15 cellular contexts compared by ENCODE assay signal in the genomic region with DNA sequence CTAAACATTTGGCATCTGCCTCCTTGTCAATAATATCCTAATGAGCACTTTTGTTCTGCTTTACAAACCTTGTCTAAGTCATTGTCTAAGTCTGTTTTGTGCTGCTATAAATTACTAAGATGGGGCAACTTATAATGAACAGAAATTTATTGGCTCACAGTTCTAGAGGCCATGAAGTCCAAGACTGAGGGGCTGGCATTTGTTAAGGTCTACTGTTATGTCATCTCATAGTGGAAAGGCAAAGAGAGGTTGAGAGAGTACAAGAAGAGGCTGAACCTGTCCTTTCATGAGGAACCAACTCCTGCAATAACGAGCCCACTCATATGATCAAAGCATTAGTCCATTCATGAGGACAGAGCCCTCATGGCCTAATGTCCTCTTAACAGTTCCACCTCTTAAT.
DNase-seq lines count a peak whose midpoint lies in the region; TF ChIP-seq lines count a peak whose summit lies in the region.
"Had no signal": no experiment of that assay in that cellular context is flagged by ENCODE, and none has a peak within 500 bp of the region (broad histone marks: within the 10 kb centered on the region; RNA-seq: fewer than 3 reads in every experiment).

No MANE protein-coding gene starts in this region.

- peaks cover 30% of the 10 kb centered on the region for H3K4me1 ChIP-seq in SJCRH30
- H3K4me1 ChIP-seq: A549 had no signal

- peak overlapping the region; percentile 26; the same call in 1 of the 2 replicates for H3K27ac ChIP-seq in SJCRH30
- peak overlapping the region; percentile 86 for H3K27ac ChIP-seq in brain microvascular endothelial cell
- H3K27ac ChIP-seq: A549, C4-2B had no signal

- H3K27ac Mint-ChIP-seq in HFFc6 (peak overlapping the region; percentile 79), osteocyte (ENCODE audit: unreplicated experiment) (peak overlapping the region; percentile 80)
- H3K27ac Mint-ChIP-seq: CD4-positive, alpha-beta memory T cell had no signal

- H3K36me3 Mint-ChIP-seq in HFFc6 (ENCODE audit: low read depth): peaks cover 14% of the 10 kb centered on the region; the same call in 1 of the 2 replicates
- peaks cover 4% of the 10 kb centered on the region for H3K36me3 Mint-ChIP-seq in osteocyte (ENCODE audit: unreplicated experiment)
- H3K36me3 Mint-ChIP-seq: CD4-positive, alpha-beta memory T cell had no signal

- H3K4me3 Mint-ChIP-seq in HFFc6 (peak overlapping the region; percentile 42; the same call in 1 of the 2 replicates), osteocyte (ENCODE audit: unreplicated experiment) (no peak overlapping the region)

- H3K9me3 ChIP-seq in SJCRH30 (replicated peaks): 0 out of 2 replicates have a peak, but pooled peaks cover 15% of the 10 kb centered on the region
- H3K9me3 ChIP-seq: A549, BE2C, HAP-1 had no signal

- no peak overlapping the region for H3K4me3 ChIP-seq in SJCRH30
- no peak overlapping the region for H3K4me3 ChIP-seq in brain microvascular endothelial cell (ENCODE audit: low read depth, low read length)
- H3K4me3 ChIP-seq: A549, HAP-1 had no signal

- H3K27me3 Mint-ChIP-seq in HFFc6 (ENCODE audit: insufficient read depth) (no peaks in the 10 kb centered on the region; the same call in 1 of the 2 replicates), osteocyte (ENCODE audit: unreplicated experiment) (no peaks in the 10 kb centered on the region)
- H3K27me3 Mint-ChIP-seq: CD4-positive, alpha-beta memory T cell had no signal

- TF ChIP-seq CTCF in HFFc6 (IDR thresholded peaks at IDR 0.05): no peak
- no peak for TF ChIP-seq CTCF in brain microvascular endothelial cell (IDR thresholded peaks at IDR 0.05; ENCODE audit: low read depth, low read length, missing control alignments)
- no peak for TF ChIP-seq CTCF in osteocyte (IDR thresholded peaks at IDR 0.05)

- in situ Hi-C loops in brain microvascular endothelial cell (cut with HindIII; ENCODE audit: low pct_ligation_motif_present, low sequenced_read_pairs): no loop called here

- H3K36me3 ChIP-seq in SJCRH30 (no peaks in the 10 kb centered on the region), brain microvascular endothelial cell (replicated peaks) (no peaks in the 10 kb centered on the region)
- H3K36me3 ChIP-seq: BE2C, HAP-1 had no signal

- H3K27me3 ChIP-seq in SJCRH30 (no peaks in the 10 kb centered on the region), brain microvascular endothelial cell (replicated peaks) (no peaks in the 10 kb centered on the region)
- H3K27me3 ChIP-seq: BE2C had no signal

- DNase-seq in HFFc6 (no peak), SJCRH30 (no peak), brain microvascular endothelial cell (no peak), osteocyte (ENCODE audit: extremely low spot score, unreplicated experiment) (no peak), NCI-H748 treated with DMSO at 0.1 percent for 48 hours (lab: John Stamatoyannopoulos, UW) (no peak), NOMO-1 treated with DMSO at 0.1 percent for 48 hours (lab: John Stamatoyannopoulos, UW; ENCODE audit: unreplicated experiment) (no peak), NCI-H2196 treated with DMSO at 0.1 percent for 48 hours (lab: John Stamatoyannopoulos, UW; ENCODE audit: unreplicated experiment) (no peak), globus pallidus (ENCODE audit: low spot score) (no peak)
- DNase-seq: BE2C; CD4-positive, alpha-beta memory T cell; DMS153; DMS79 treated with DMSO at 0.1 percent for 48 hours had no signal

- H3K9me3 Mint-ChIP-seq in HFFc6 (no peaks in the 10 kb centered on the region), osteocyte (ENCODE audit: unreplicated experiment) (peaks cover 8% of the 10 kb centered on the region)

- H3K4me1 Mint-ChIP-seq in HFFc6 (ENCODE audit: low read depth) (peaks cover 97% of the 10 kb centered on the region), osteocyte (ENCODE audit: unreplicated experiment) (peaks cover 67% of the 10 kb centered on the region)
